Comparison of ENCODE assay signal across 9 cellular contexts in the genomic region with DNA sequence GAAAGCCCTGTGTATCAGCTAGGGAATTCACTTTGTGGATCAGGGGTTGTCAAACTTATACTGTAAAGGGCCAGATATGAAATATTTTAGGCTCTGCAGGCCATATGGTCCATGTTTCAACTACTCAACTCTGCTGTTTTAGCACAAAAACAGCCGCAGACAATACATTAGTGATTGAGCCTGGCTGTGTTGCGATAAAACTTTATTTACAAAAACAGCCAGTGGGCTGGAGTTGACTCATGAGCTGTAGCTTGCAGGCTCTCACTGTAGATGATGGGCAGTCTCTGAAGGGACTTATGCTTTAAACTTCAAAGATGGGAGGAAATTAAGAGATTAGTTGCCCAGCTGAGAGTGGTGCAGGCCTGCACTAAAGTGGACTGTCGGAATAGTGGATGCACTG.
"Had no signal": no experiment of that assay in that cellular context is flagged by ENCODE, and none has a peak within 500 bp of the region (broad histone marks: within the 10 kb centered on the region; RNA-seq: fewer than 3 reads in every experiment).

No MANE protein-coding gene starts in this region.

- H2AFZ ChIP-seq: GM23248 had no signal

- DNase-seq: GM23248, GOT3, H7, HFFc6, KG1 had no signal

- H3K4me1 Mint-ChIP-seq: IgD-negative memory B cell had no signal

- H3K4me3 ChIP-seq: GM23248, HAP-1 had no signal

- H3K9me3 ChIP-seq: HAP-1 had no signal

- H3K27ac Mint-ChIP-seq: HFFc6, IgD-negative memory B cell had no signal

- H3K9me3 Mint-ChIP-seq: HFFc6, IgD-negative memory B cell had no signal

- H3K27me3 Mint-ChIP-seq: IgD-negative memory B cell had no signal

- H3K36me3 ChIP-seq: HAP-1 had no signal

- FAIRE-seq: HTR-8/SVneo had no signal

- H3K27ac ChIP-seq: GM23248 had no signal

- H3K4me1 ChIP-seq: HAP-1 had no signal

- H3K4me3 Mint-ChIP-seq: HFFc6, IgD-negative memory B cell had no signal

- H3K9ac ChIP-seq: GM23248 had no signal

- ATAC-seq: HCT116 had no signal
